In genomic region chr22:25193130-25193529, GRCh38 we compare ENCODE assay signal across 24 cellular contexts. TPM values are rescaled to one million over a fixed set of nuclear protein-coding genes. Genes with fewer than 3 reads are reported as not detected.
"Had no signal": no experiment of that assay in that cellular context is flagged by ENCODE, and none has a peak within 500 bp of the region (broad histone marks: within the 10 kb centered on the region; RNA-seq: fewer than 3 reads in every experiment).

No MANE protein-coding gene starts in this region.

- ATAC-seq: activated CD8-positive, alpha-beta memory T cell treated with anti-CD3 and anti-CD28 coated beads, Interleukin-2, amount 10 ng/mL, durations not matched to agents 7 days and 5 days; activated naive CD4-positive, alpha-beta T cell treated with anti-CD3 and anti-CD28 coated beads, Interleukin-2, amount 50 U/mL, for 72 hours; activated naive CD8-positive, alpha-beta T cell treated with anti-CD3 and anti-CD28 coated beads, Interleukin-2, amount 50 U/mL, for 24 hours; activated T-cell treated with anti-CD3 and anti-CD28 coated beads, Interleukin-2, amount 50 U/mL, for 4 hours; T-helper 17 cell had no signal

- DNase-seq: activated B cell treated with CpG ODN at 0.5 μM for 24 hours; activated CD4-positive, alpha-beta T cell treated with anti-CD3 and anti-CD28 coated beads for 1 hour; activated CD4-positive, alpha-beta T cell treated with anti-CD3 and anti-CD28 coated beads, Interleukin-2, amount 10 ng/mL, durations not matched to agents 24 days and 14 days; activated CD4-positive, alpha-beta T cell treated with anti-CD3 and anti-CD28 coated beads, Interleukin-2, amount 50 U/mL, for 48 hours; activated CD8-positive, alpha-beta memory T cell treated with anti-CD3 and anti-CD28 coated beads, Interleukin-2, amount 10 ng/mL, durations not matched to agents 7 days and 5 days; activated effector memory CD4-positive, alpha-beta T cell treated with anti-CD3 and anti-CD28 coated beads, Interleukin-2, amount 50 U/mL, for 16 hours; activated naive CD4-positive, alpha-beta T cell treated with Interleukin-2 at 50 U/mL for 16 hours; activated naive CD8-positive, alpha-beta T cell treated with anti-CD3 and anti-CD28 coated beads, Interleukin-2, amount 50 U/mL, for 24 hours; activated T-cell treated with anti-CD3 and anti-CD28 coated beads, Interleukin-2, amount 50 U/mL, for 4 hours; amniotic stem cell; NCI-H1105 treated with DMSO at 0.1 percent for 48 hours; NCI-H1436 treated with DMSO at 0.1 percent for 48 hours; NCI-H187; NCI-H2081; NCI-H510A treated with DMSO at 0.1 percent for 48 hours; NCI-H69; NK-92 treated with Interleukin-12 subunit alpha and Interleukin-12 subunit beta, amount 100 ng/mL, for 24 hours; OCI-M1; SHP77; T-helper 17 cell; T-helper 9 cell had no signal

RNA-seq across cellular contexts. Expression of gene CRYBB3, which starts 6.5 kb away (rescaled TPM):
- total RNA-seq: activated B cell treated with CpG ODN at 0.5 μM for 24 hours, T-helper 17 cell had no signal

RNA-seq across cellular contexts. Expression of gene CRYBB2, which starts 26.3 kb away (rescaled TPM):
- total RNA-seq: activated B cell treated with CpG ODN at 0.5 μM for 24 hours; activated CD4-positive, alpha-beta T cell treated with anti-CD3 and anti-CD28 coated beads, Interleukin-2, amount 10 ng/mL, durations not matched to agents 24 days and 14 days; activated CD8-positive, alpha-beta memory T cell treated with anti-CD3 and anti-CD28 coated beads, Interleukin-2, amount 10 ng/mL, durations not matched to agents 7 days and 5 days; activated naive CD4-positive, alpha-beta T cell treated with anti-CD3 and anti-CD28 coated beads, Interleukin-2, amount 50 U/mL, for 72 hours; astrocyte; SK-MEL-5; T-helper 17 cell had no signal
